Comparison of ENCODE assay signal across 8 cellular contexts in genomic region chr7:100865971-100866720, GRCh38. TPM values are rescaled to one million over a fixed set of nuclear protein-coding genes. Genes with fewer than 3 reads are reported as not detected.
DNase-seq lines count a peak whose midpoint lies in the region; ATAC-seq, FAIRE-seq and TF ChIP-seq lines count a peak whose summit lies in the region.

No MANE protein-coding gene starts in this region.

- ATAC-seq in CD8-positive, alpha-beta T cell: peak; percentile 63
- peak; percentile 39 for ATAC-seq in activated naive CD8-positive, alpha-beta T cell treated with anti-CD3 and anti-CD28 coated beads, Interleukin-2, amount 50 U/mL, for 24 hours
- ATAC-seq in stimulated activated memory B cell treated with anti-CD40 and anti-IgM and Interleukin-4, amounts not matched to agents 10 μg/mL and 1 μg/mL and 100 μg/mL, for 72 hours: peak; percentile 40
- no peak for ATAC-seq in HG03520 (IDR thresholded peaks at IDR 0.05; ENCODE audit: unreplicated experiment)

- H3K27ac ChIP-seq in CD8-positive, alpha-beta T cell (ENCODE audit: low read depth, low read length): peak overlapping the region; percentile 54
- H3K27ac ChIP-seq in kidney (ENCODE audit: low read depth in 2 of 2, low read length in 2 of 2) (peak overlapping the region; percentile 97), OCI-LY7 (ENCODE audit: low read depth, low read length, poor library complexity, severe bottlenecking) (no peak overlapping the region)

- intact Hi-C loops in CD8-positive, alpha-beta T cell (cut with DNase I, micrococcal nuclease): no loop called here
- intact Hi-C loops in kidney (cut with DNase I): no loop called here
- intact Hi-C loops in OCI-LY7 (cut with micrococcal nuclease; ENCODE audit: unreplicated experiment): no loop called here

- no peak overlapping the region; the same call in 1 of the 2 replicates for H2AFZ ChIP-seq in OCI-LY7 (ENCODE audit: low read length)

- no peak for TF ChIP-seq CTCF in CD8-positive, alpha-beta T cell (IDR thresholded peaks at IDR 0.05)
- TF ChIP-seq CTCF in kidney (IDR thresholded peaks at IDR 0.05; ENCODE audit: borderline replicate concordance, extremely low read depth, insufficient read depth): no peak
- no peak for TF ChIP-seq CTCF in OCI-LY7 (conservative IDR thresholded peaks at IDR 0.05; ENCODE audit: low read length)

- H3K79me2 ChIP-seq in OCI-LY7 (ENCODE audit: insufficient read depth, low read depth, low read length): no peaks in the 10 kb centered on the region

- H3K36me3 ChIP-seq in CD8-positive, alpha-beta T cell (ENCODE audit: insufficient read depth, low read length): peaks cover 5% of the 10 kb centered on the region
- H3K36me3 ChIP-seq in kidney (ENCODE audit: control insufficient read depth in 1 of 2, insufficient read depth in 2 of 2, low read length in 2 of 2): peaks cover 5 to 8% of the 10 kb centered on the region in 2 donors
- H3K36me3 ChIP-seq in OCI-LY7 (ENCODE audit: insufficient read depth, low read length): peaks cover 13% of the 10 kb centered on the region

- CTCF ChIA-PET in CD8-positive, alpha-beta T cell (lab: Charles Lee): no interaction called here
- CTCF ChIA-PET in OCI-LY7 (lab: Charles Lee; ENCODE audit: unreplicated experiment): no interaction called here

- H3K27me3 Mint-ChIP-seq in CD8-positive, alpha-beta T cell (ENCODE audit: low read depth): no peaks in the 10 kb centered on the region
- no peaks in the 10 kb centered on the region for H3K27me3 Mint-ChIP-seq in activated naive CD8-positive, alpha-beta T cell treated with anti-CD3 and anti-CD28 coated beads, Interleukin-2, amount 50 U/mL, for 24 hours
- no peaks in the 10 kb centered on the region for H3K27me3 Mint-ChIP-seq in stimulated activated memory B cell treated with anti-CD40 and anti-IgM and Interleukin-4, amounts not matched to agents 10 μg/mL and 1 μg/mL and 100 μg/mL, for 72 hours

- no peak overlapping the region; the same call in 1 of the 2 replicates for H3K4me2 ChIP-seq in OCI-LY7 (ENCODE audit: low read length)

- peaks cover 33% of the 10 kb centered on the region for H3K36me3 Mint-ChIP-seq in CD8-positive, alpha-beta T cell
- peaks cover 13% of the 10 kb centered on the region for H3K36me3 Mint-ChIP-seq in activated naive CD8-positive, alpha-beta T cell treated with anti-CD3 and anti-CD28 coated beads, Interleukin-2, amount 50 U/mL, for 24 hours (ENCODE audit: low read depth)
- peaks cover 37% of the 10 kb centered on the region for H3K36me3 Mint-ChIP-seq in stimulated activated memory B cell treated with anti-CD40 and anti-IgM and Interleukin-4, amounts not matched to agents 10 μg/mL and 1 μg/mL and 100 μg/mL, for 72 hours

- BruUV-seq in OCI-LY7 (replicated peaks; lab: Mats Ljungman, UMichigan): no TSS peak

- POLR2A ChIA-PET in CD8-positive, alpha-beta T cell (lab: Charles Lee): interaction anchor here (0.6 to 1.8 kb wide), 2 partner anchors 9 to 13 kb away, joined by 3 to 11 read pairs; partner anchors contain the start of genes SLC12A9 and SRRT
- POLR2A ChIA-PET in OCI-LY7 (lab: Charles Lee): no interaction called here

- DNase-seq in CD8-positive, alpha-beta T cell: peak in 5 of 7 experiments; percentile 27 to 71 (median 50)
- peak; percentile 66 for DNase-seq in NCI-H1092 treated with DMSO at 0.1 percent for 48 hours (lab: John Stamatoyannopoulos, UW)
- peak; percentile 44 for DNase-seq in activated naive CD8-positive, alpha-beta T cell treated with anti-CD3 and anti-CD28 coated beads, Interleukin-2, amount 50 U/mL, for 24 hours
- DNase-seq in kidney: peak; percentile 93
- DNase-seq in OCI-LY7 (ENCODE audit: low spot score): no peak
- DNase-seq in SHP77 treated with DMSO at 0.1 percent for 48 hours (lab: John Stamatoyannopoulos, UW): no peak

- no peaks in the 10 kb centered on the region for H4K20me1 ChIP-seq in OCI-LY7 (ENCODE audit: insufficient read depth, low read length)

- no peaks in the 10 kb centered on the region for H3K9me2 ChIP-seq in OCI-LY7 (ENCODE audit: insufficient read depth, low read length)

- H3K4me3 Mint-ChIP-seq in CD8-positive, alpha-beta T cell: peak overlapping the region; percentile 78
- peak overlapping the region; percentile 87 for H3K4me3 Mint-ChIP-seq in activated naive CD8-positive, alpha-beta T cell treated with anti-CD3 and anti-CD28 coated beads, Interleukin-2, amount 50 U/mL, for 24 hours
- H3K4me3 Mint-ChIP-seq in stimulated activated memory B cell treated with anti-CD40 and anti-IgM and Interleukin-4, amounts not matched to agents 10 μg/mL and 1 μg/mL and 100 μg/mL, for 72 hours: peak overlapping the region; percentile 87

- H3K27me3 ChIP-seq in CD8-positive, alpha-beta T cell (ENCODE audit: insufficient read depth, low read length): no peaks in the 10 kb centered on the region

- H3K4me1 ChIP-seq in CD8-positive, alpha-beta T cell (ENCODE audit: insufficient read depth, low read length): peaks cover 23% of the 10 kb centered on the region
- H3K4me1 ChIP-seq in kidney (ENCODE audit: control insufficient read depth in 1 of 2, insufficient read depth in 1 of 2, low read depth in 1 of 2, low read length in 2 of 2) (peaks cover 13 to 22% of the 10 kb centered on the region in 2 donors), OCI-LY7 (ENCODE audit: insufficient read depth, low read length, poor library complexity, severe bottlenecking) (peaks cover 9% of the 10 kb centered on the region)

- peak overlapping the region; percentile 36 for H3K4me3 ChIP-seq in CD8-positive, alpha-beta T cell (ENCODE audit: low read depth, low read length)
- H3K4me3 ChIP-seq in kidney (ENCODE audit: low read length in 2 of 2) (peak overlapping the region; percentile 36 to 88), OCI-LY7 (ENCODE audit: low read depth, low read length, poor library complexity, severe bottlenecking) (no peak overlapping the region)

- no peak for FAIRE-seq in kidney (lab: Jason Lieb, UNC)

- H3K9me3 Mint-ChIP-seq in CD8-positive, alpha-beta T cell: no peaks in the 10 kb centered on the region
- H3K9me3 Mint-ChIP-seq in activated naive CD8-positive, alpha-beta T cell treated with anti-CD3 and anti-CD28 coated beads, Interleukin-2, amount 50 U/mL, for 24 hours: no peaks in the 10 kb centered on the region
- no peaks in the 10 kb centered on the region for H3K9me3 Mint-ChIP-seq in stimulated activated memory B cell treated with anti-CD40 and anti-IgM and Interleukin-4, amounts not matched to agents 10 μg/mL and 1 μg/mL and 100 μg/mL, for 72 hours

- H3K9ac ChIP-seq in kidney (ENCODE audit: low read length in 2 of 2): peak overlapping the region; percentile 6 to 99

- no peaks in the 10 kb centered on the region for H3K9me3 ChIP-seq in CD8-positive, alpha-beta T cell (ENCODE audit: low read length)
- H3K9me3 ChIP-seq in kidney (ENCODE audit: control insufficient read depth in 1 of 2, low read length in 2 of 2): no peaks in the 10 kb centered on the region
- H3K9me3 ChIP-seq in OCI-LY7 (ENCODE audit: low read length): no peaks in the 10 kb centered on the region

- H3K4me1 Mint-ChIP-seq in CD8-positive, alpha-beta T cell (ENCODE audit: low read depth): peaks cover 19% of the 10 kb centered on the region
- peaks cover 17% of the 10 kb centered on the region for H3K4me1 Mint-ChIP-seq in activated naive CD8-positive, alpha-beta T cell treated with anti-CD3 and anti-CD28 coated beads, Interleukin-2, amount 50 U/mL, for 24 hours
- peaks cover 26% of the 10 kb centered on the region for H3K4me1 Mint-ChIP-seq in stimulated activated memory B cell treated with anti-CD40 and anti-IgM and Interleukin-4, amounts not matched to agents 10 μg/mL and 1 μg/mL and 100 μg/mL, for 72 hours

- H3K27ac Mint-ChIP-seq in CD8-positive, alpha-beta T cell: peak overlapping the region; percentile 52
- H3K27ac Mint-ChIP-seq in activated naive CD8-positive, alpha-beta T cell treated with anti-CD3 and anti-CD28 coated beads, Interleukin-2, amount 50 U/mL, for 24 hours: peak overlapping the region; percentile 92
- peak overlapping the region; percentile 96 for H3K27ac Mint-ChIP-seq in stimulated activated memory B cell treated with anti-CD40 and anti-IgM and Interleukin-4, amounts not matched to agents 10 μg/mL and 1 μg/mL and 100 μg/mL, for 72 hours

RNA-seq across cellular contexts. Expression of gene TRIP6, which starts 1.0 kb away (rescaled TPM):
- total RNA-seq in CD8-positive, alpha-beta T cell: 1 to 10 TPM; 3.9 to 4.1 TPM
- total RNA-seq in kidney (74.4 TPM), OCI-LY7 (2022) (1.8 and 3.1 TPM in 2 replicates)
- 92.6 TPM for polyA plus RNA-seq in kidney (ENCODE audit: insufficient read depth, low read depth, low replicate concordance)
- 2.2 and 3.3 TPM in 2 replicates for total RNA-seq in OCI-LY7 (2014; rRNA removed; shearing (Covaris generic))

RNA-seq across cellular contexts. Expression of gene SRRT, which starts 8.8 kb away (rescaled TPM):
- 100 to 1,000 TPM; 491 to 496 TPM for total RNA-seq in CD8-positive, alpha-beta T cell
- total RNA-seq in kidney (127 TPM), OCI-LY7 (2022) (247 and 264 TPM in 2 replicates)
- 58.2 TPM for polyA plus RNA-seq in kidney (ENCODE audit: insufficient read depth, low read depth, low replicate concordance)
- 154 and 174 TPM in 2 replicates for total RNA-seq in OCI-LY7 (2014; rRNA removed; shearing (Covaris generic))

RNA-seq across cellular contexts. Expression of gene SLC12A9, which starts 13.6 kb away (rescaled TPM):
- total RNA-seq in CD8-positive, alpha-beta T cell: 10 to 100 TPM; 23.4 to 26.6 TPM
- 29.9 TPM for total RNA-seq in kidney
- 19.7 TPM for polyA plus RNA-seq in kidney (ENCODE audit: insufficient read depth, low read depth, low replicate concordance)
- 15.7 and 17.0 TPM in 2 replicates for total RNA-seq in OCI-LY7 (2014; rRNA removed; shearing (Covaris generic))
- total RNA-seq in OCI-LY7 (2022): 21.1 and 25.6 TPM in 2 replicates

RNA-seq across cellular contexts. Expression of gene UFSP1, which starts 23.4 kb away (rescaled TPM):
- total RNA-seq in CD8-positive, alpha-beta T cell: 1 to 10 TPM; 2.1 TPM
- total RNA-seq in kidney (3.4 TPM), OCI-LY7 (2022) (3.3 and 3.8 TPM in 2 replicates)
- polyA plus RNA-seq in kidney (ENCODE audit: insufficient read depth, low read depth, low replicate concordance): 3.8 TPM
- total RNA-seq in OCI-LY7 (2014; rRNA removed; shearing (Covaris generic)): 2.8 and 4.9 TPM in 2 replicates

RNA-seq across cellular contexts. Expression of gene ACHE, which starts 29.5 kb away (rescaled TPM):
- total RNA-seq in CD8-positive, alpha-beta T cell: 1 to 10 TPM; 7.7 to 9.1 TPM
- total RNA-seq in kidney (3.6 TPM), OCI-LY7 (2022) (not detected in 2 replicates)
- 1.6 TPM for polyA plus RNA-seq in kidney (ENCODE audit: insufficient read depth, low read depth, low replicate concordance)
- not detected in 2 replicates for total RNA-seq in OCI-LY7 (2014; rRNA removed; shearing (Covaris generic))

Comparison
In these comparisons a context has a peak if more than half of its experiments do, and no peak if none do; other contexts are left out.
1. DNase-seq: peak in CD8-positive, alpha-beta T cell (5 of 7), NCI-H1092 treated with DMSO at 0.1 percent for 48 hours (single experiment), activated naive CD8-positive, alpha-beta T cell treated with anti-CD3 and anti-CD28 coated beads, Interleukin-2, amount 50 U/mL, for 24 hours (single experiment) and kidney (single experiment); none in OCI-LY7 (single experiment) and SHP77 treated with DMSO at 0.1 percent for 48 hours (single experiment).
2. RNA of gene TRIP6, which starts 1.0 kb away (total RNA-seq): 74.4 TPM in kidney (single experiment); 3.9 to 4.1 TPM in CD8-positive, alpha-beta T cell and 1.8 to 3.3 TPM in OCI-LY7; every median in the first group is over 10 times any median in the second.
3. Peak in every context shown above with its lines, with median percentiles within 50 percentile points of each other: H3K27ac Mint-ChIP-seq and H3K4me3 Mint-ChIP-seq.